8 cellular contexts compared by ENCODE assay signal in genomic region chr20:47784256-47784598, GRCh38. TPM values are rescaled to one million over a fixed set of nuclear protein-coding genes. Genes with fewer than 3 reads are reported as not detected.
A peak's percentile ranks its signal among the peaks of the same experiment; 100 is the strongest.
DNase-seq lines count a peak whose midpoint lies in the region; ATAC-seq and TF ChIP-seq lines count a peak whose summit lies in the region.

No MANE protein-coding gene starts in this region.

- no peaks in the 10 kb centered on the region for H3K27me3 ChIP-seq in gastroesophageal sphincter
- peaks cover 0 to 55% (median 14%) of the 10 kb centered on the region in 3 donors for H3K27me3 ChIP-seq in psoas muscle (ENCODE audit: insufficient read depth in 3 of 3, low read length in 2 of 3)

- TF ChIP-seq CTCF in GM20000 (IDR thresholded peaks at IDR 0.05; ENCODE audit: extremely low read depth, missing control alignments) = no peak
- TF ChIP-seq CTCF in gastroesophageal sphincter (IDR thresholded peaks at IDR 0.05) = no peak
- no peak for TF ChIP-seq CTCF in psoas muscle (IDR thresholded peaks at IDR 0.05)

- H3K9ac ChIP-seq in SK-N-MC (ENCODE audit: insufficient read length) = no peak overlapping the region

- H3K4me3 ChIP-seq in SK-N-MC (peak overlapping the region; percentile 79), gastroesophageal sphincter (peak overlapping the region; percentile 46 to 79), psoas muscle (peak overlapping the region; percentile 64)

- intact Hi-C loops in psoas muscle (cut with DNase I) = no loop called here

- no peak overlapping the region for H3K27ac ChIP-seq in SK-N-MC
- H3K27ac ChIP-seq in gastroesophageal sphincter = peak overlapping the region in 3 of 4 donors; percentile 92 to 94 (median 93)
- no peak overlapping the region for H3K27ac ChIP-seq in psoas muscle

- TF ChIP-seq POLR2A in gastroesophageal sphincter (IDR thresholded peaks at IDR 0.05) = no peak

- DNase-seq in GM20000 (ENCODE audit: low spot score) (peak; percentile 39), SK-N-MC (ENCODE audit: low read depth, low spot score) (no peak), psoas muscle (no peak), NOMO-1 treated with dmso at 0.1 percent for 144 hours (lab: John Stamatoyannopoulos, UW; ENCODE audit: unreplicated experiment) (no peak)
- no peak for DNase-seq in stimulated activated naive CD4-positive, alpha-beta T cell treated with Interleukin-2 at 50 U/mL for 16 hours (lab: John Stamatoyannopoulos, UW)

- H3K9me3 ChIP-seq in SK-N-MC (ENCODE audit: low read depth, low read length) = no peaks in the 10 kb centered on the region
- H3K9me3 ChIP-seq in gastroesophageal sphincter = no peaks in the 10 kb centered on the region
- no peaks in the 10 kb centered on the region for H3K9me3 ChIP-seq in psoas muscle

- 0% methylated on average over 3 to 5 of the region's 8 CpGs for WGBS in gastroesophageal sphincter (ENCODE audit: low coverage in 1 of 2), 2 donors
- 4 to 7% (median 6%) methylated on average over 8 of the region's 8 CpGs for WGBS in psoas muscle, 3 donors

- TF ChIP-seq EP300 in gastroesophageal sphincter (IDR thresholded peaks at IDR 0.05) = no peak

- peaks cover 0 to 65% (median 16%) of the 10 kb centered on the region in 3 donors for H3K4me1 ChIP-seq in gastroesophageal sphincter
- peaks cover 4% of the 10 kb centered on the region for H3K4me1 ChIP-seq in psoas muscle

- no peak for ATAC-seq in gastroesophageal sphincter
- ATAC-seq in psoas muscle = no peak
- no peak for ATAC-seq in HG03095 (IDR thresholded peaks at IDR 0.05; ENCODE audit: unreplicated experiment)
- ATAC-seq in HG02884 (IDR thresholded peaks at IDR 0.05; ENCODE audit: unreplicated experiment) = no peak

- H3K36me3 ChIP-seq in SK-N-MC (ENCODE audit: insufficient read depth, low read length) (no peaks in the 10 kb centered on the region), gastroesophageal sphincter (no peaks in the 10 kb centered on the region), psoas muscle (ENCODE audit: insufficient read depth in 1 of 2, low read depth in 1 of 2) (no peaks in the 10 kb centered on the region)

RNA-seq across cellular contexts. Expression of gene SULF2, which starts 1.1 kb away (rescaled TPM):
- total RNA-seq in gastroesophageal sphincter (100 to 1,000 TPM in 1 of 4 donors, 10 to 100 TPM in 3; 41.2 to 177 (median 62.3) TPM), psoas muscle (10 to 100 TPM; 11.6 to 23.3 (median 17.6) TPM)
- polyA plus RNA-seq in psoas muscle = 10 to 100 TPM in 1 of 3 donors, 1 to 10 TPM in 2; 5.3 to 10.5 (median 8.8) TPM

Comparison
In these comparisons a context has a peak if more than half of its experiments do, and no peak if none do; other contexts are left out.
1. H3K27ac ChIP-seq: peak in gastroesophageal sphincter (3 of 4); none in SK-N-MC (single experiment) and psoas muscle (single experiment).
2. Peak in every context shown above with its lines, with median percentiles within 50 percentile points of each other: H3K4me3 ChIP-seq.